1 cellular context compared by ENCODE assay signal in the genomic region with DNA sequence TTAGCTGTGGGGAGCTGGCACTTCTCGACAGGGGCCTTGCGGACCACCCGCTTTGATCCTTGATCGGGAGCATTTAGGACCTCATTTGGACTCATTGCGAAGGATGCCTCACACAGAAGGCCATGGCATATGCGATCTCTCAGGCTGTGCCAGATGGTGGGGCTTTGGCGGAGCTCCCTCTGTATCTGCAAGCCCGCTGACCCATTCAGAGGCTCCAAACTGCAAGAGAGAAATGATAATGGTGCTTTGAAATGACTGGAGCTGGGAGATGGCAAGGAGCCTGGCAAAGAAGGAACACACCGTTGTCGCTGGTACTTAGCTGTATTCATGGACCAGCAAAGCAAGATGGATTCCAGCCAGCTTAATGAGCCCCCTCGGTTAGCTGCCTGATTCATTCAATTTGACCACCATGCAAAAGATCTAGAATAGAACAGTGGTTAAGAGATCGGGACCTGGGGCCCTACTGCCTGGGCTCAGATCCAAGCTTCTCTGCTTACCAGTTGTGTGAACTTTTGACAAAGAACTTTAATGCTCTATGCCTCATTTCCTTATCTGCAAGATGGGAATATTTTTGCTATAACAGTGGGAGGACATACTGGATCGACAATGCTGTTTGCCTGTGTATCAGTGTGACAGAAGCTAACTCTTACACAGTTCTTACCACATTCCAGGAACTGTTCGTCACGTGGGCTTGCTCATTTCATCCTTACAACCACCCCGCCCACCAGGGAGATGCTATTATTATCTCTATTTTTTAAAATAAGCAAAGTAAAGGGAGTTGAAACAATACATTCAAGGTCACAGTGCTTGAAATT.
TF ChIP-seq lines count a peak whose summit lies in the region.

No MANE protein-coding gene starts in this region.

TF ChIP-seq in K562, 482 proteins besides CTCF, POLR2A, EP300 and RAD21:
- TF ChIP-seq RBM34 (IDR thresholded peaks at IDR 0.05; ENCODE audit: borderline replicate concordance, insufficient read depth, low read length) (no peak), HNRNPLL (IDR thresholded peaks at IDR 0.05; ENCODE audit: low read depth, low read length, poor library complexity, severe bottlenecking) (no peak), TAF7 (tag; IDR thresholded peaks at IDR 0.05) (no peak), NRF1 (conservative IDR thresholded peaks at IDR 0.05 in 1 of 2, IDR thresholded peaks at IDR 0.05 in 1 of 2) (no peak)
- TF ChIP-seq, protein P1, sequence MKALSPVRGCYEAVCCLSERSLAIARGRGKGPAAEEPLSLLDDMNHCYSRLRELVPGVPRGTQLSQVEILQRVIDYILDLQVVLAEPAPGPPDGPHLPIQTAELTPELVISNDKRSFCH (CRISPR knock-in tag; IDR thresholded peaks at IDR 0.05) = no peak
- TF ChIP-seq, protein P1 (tag; IDR thresholded peaks at IDR 0.05) = no peak
- TF ChIP-seq, protein P2, sequence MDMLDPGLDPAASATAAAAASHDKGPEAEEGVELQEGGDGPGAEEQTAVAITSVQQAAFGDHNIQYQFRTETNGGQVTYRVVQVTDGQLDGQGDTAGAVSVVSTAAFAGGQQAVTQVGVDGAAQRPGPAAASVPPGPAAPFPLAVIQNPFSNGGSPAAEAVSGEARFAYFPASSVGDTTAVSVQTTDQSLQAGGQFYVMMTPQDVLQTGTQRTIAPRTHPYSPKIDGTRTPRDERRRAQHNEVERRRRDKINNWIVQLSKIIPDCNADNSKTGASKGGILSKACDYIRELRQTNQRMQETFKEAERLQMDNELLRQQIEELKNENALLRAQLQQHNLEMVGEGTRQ (CRISPR knock-in tag; IDR thresholded peaks at IDR 0.05) = peak; percentile 63
- TF ChIP-seq, protein P3, sequence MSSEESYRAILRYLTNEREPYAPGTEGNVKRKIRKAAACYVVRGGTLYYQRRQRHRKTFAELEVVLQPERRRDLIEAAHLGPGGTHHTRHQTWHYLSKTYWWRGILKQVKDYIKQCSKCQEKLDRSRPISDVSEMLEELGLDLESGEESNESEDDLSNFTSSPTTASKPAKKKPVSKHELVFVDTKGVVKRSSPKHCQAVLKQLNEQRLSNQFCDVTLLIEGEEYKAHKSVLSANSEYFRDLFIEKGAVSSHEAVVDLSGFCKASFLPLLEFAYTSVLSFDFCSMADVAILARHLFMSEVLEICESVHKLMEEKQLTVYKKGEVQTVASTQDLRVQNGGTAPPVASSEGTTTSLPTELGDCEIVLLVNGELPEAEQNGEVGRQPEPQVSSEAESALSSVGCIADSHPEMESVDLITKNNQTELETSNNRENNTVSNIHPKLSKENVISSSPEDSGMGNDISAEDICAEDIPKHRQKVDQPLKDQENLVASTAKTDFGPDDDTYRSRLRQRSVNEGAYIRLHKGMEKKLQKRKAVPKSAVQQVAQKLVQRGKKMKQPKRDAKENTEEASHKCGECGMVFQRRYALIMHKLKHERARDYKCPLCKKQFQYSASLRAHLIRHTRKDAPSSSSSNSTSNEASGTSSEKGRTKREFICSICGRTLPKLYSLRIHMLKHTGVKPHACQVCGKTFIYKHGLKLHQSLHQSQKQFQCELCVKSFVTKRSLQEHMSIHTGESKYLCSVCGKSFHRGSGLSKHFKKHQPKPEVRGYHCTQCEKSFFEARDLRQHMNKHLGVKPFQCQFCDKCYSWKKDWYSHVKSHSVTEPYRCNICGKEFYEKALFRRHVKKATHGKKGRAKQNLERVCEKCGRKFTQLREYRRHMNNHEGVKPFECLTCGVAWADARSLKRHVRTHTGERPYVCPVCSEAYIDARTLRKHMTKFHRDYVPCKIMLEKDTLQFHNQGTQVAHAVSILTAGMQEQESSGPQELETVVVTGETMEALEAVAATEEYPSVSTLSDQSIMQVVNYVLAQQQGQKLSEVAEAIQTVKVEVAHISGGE (CRISPR knock-in tag; IDR thresholded peaks at IDR 0.05) = peak in 1 of 3 experiments; percentile 4; a peak in 1 of 6 replicates
- TF ChIP-seq, protein P4, sequence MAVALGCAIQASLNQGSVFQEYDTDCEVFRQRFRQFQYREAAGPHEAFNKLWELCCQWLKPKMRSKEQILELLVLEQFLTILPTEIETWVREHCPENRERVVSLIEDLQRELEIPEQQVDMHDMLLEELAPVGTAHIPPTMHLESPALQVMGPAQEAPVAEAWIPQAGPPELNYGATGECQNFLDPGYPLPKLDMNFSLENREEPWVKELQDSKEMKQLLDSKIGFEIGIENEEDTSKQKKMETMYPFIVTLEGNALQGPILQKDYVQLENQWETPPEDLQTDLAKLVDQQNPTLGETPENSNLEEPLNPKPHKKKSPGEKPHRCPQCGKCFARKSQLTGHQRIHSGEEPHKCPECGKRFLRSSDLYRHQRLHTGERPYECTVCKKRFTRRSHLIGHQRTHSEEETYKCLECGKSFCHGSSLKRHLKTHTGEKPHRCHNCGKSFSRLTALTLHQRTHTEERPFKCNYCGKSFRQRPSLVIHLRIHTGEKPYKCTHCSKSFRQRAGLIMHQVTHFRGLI (CRISPR knock-in tag; IDR thresholded peaks at IDR 0.05) = no peak
- TF ChIP-seq, protein P5, sequence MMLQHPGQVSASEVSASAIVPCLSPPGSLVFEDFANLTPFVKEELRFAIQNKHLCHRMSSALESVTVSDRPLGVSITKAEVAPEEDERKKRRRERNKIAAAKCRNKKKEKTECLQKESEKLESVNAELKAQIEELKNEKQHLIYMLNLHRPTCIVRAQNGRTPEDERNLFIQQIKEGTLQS (IDR thresholded peaks at IDR 0.05) = no peak
- TF ChIP-seq, protein P5 (CRISPR knock-in tag; conservative IDR thresholded peaks at IDR 0.05) = no peak
- TF ChIP-seq, protein P6, sequence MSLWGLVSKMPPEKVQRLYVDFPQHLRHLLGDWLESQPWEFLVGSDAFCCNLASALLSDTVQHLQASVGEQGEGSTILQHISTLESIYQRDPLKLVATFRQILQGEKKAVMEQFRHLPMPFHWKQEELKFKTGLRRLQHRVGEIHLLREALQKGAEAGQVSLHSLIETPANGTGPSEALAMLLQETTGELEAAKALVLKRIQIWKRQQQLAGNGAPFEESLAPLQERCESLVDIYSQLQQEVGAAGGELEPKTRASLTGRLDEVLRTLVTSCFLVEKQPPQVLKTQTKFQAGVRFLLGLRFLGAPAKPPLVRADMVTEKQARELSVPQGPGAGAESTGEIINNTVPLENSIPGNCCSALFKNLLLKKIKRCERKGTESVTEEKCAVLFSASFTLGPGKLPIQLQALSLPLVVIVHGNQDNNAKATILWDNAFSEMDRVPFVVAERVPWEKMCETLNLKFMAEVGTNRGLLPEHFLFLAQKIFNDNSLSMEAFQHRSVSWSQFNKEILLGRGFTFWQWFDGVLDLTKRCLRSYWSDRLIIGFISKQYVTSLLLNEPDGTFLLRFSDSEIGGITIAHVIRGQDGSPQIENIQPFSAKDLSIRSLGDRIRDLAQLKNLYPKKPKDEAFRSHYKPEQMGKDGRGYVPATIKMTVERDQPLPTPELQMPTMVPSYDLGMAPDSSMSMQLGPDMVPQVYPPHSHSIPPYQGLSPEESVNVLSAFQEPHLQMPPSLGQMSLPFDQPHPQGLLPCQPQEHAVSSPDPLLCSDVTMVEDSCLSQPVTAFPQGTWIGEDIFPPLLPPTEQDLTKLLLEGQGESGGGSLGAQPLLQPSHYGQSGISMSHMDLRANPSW (CRISPR knock-in tag; IDR thresholded peaks at IDR 0.05) = no peak
